ENCODE assay signal across 1 cellular context in the genomic region with DNA sequence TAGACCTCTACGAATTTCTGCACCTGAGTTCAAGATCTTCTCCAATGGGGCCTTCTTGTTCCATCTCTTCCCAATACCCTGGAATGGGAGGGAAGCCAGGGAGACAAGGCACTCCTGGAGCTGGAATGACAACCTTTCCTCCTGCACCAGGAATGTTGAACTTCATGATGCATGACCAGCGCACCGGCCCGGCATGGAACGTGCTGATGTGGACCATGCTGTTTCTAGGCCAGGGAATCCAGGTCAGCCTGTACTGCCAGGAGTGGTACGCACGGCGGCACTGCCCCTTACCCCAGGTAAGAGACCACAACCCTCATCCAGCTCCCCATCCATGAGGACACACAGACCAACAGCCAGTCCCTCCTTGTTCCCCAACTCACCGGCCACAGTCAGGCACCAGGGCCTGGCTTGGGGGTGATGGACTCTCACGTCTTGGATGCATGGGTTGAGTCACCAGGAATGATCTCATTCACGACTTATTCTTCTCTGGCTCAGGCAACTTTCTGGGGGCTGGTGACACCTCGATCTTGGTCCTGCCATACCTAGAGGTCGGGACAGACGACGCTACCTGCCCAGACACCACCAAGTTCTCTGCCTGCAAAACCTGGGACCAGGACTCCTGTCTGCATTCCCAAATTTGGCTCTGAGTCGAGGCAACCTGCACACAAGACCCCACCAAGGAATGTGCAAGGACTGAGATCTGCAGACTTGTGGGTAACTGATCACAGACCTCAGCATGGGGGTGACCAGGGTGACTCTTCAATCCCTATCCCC.
TF ChIP-seq lines count a peak whose summit lies in the region.

No MANE protein-coding gene starts in this region.

TF ChIP-seq in SK-N-SH, 30 proteins besides CTCF, POLR2A, EP300 and RAD21:
- no peak for TF ChIP-seq NRF1 (IDR thresholded peaks at IDR 0.05; ENCODE audit: low read depth, low read length)
- TF ChIP-seq FOSL2 (IDR thresholded peaks at IDR 0.05; ENCODE audit: borderline replicate concordance, low read depth) = peak; percentile 37; the same call in 1 of the 2 replicates
